Comparison of ENCODE assay signal across 9 cellular contexts in the genomic region with DNA sequence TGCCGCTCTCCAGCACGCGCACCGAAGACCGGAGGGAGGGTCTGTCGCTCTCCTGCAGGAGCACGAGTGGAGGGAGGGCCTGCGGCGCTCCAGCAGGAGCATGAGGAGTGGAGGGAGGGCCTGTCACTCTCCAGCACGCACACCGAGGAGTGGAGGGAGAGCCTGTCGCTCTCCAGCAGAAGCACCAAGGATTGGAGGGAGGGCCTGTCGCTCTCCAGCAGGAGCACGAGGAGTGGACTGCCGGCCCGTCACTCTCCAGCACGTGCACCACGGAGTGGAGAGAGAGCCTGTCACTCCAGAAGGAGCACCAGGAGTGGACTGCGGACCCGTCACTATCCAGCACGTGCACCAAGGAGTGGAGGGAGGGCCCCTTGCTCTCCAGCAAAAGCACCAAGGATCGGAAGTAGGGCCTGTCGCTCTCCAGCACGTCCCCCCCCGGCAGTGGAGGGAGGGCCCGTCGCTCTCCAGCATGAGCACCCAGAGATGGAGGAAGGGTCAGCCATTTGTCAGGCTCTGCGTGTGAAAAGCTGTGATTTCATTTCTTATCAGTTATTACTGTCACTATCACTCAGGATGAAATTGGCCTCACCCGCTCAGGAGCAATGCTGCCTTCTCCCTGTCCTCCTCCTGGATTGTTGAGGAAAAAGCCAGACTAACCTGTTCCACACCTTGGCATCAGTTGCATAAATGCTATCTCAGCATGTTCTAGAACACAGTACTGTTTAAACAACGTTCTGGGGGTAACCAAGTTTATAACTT. TPM values are rescaled to one million over a fixed set of nuclear protein-coding genes. Genes with fewer than 3 reads are reported as not detected.
A peak's percentile ranks its signal among the peaks of the same experiment; 100 is the strongest.
DNase-seq lines count a peak whose midpoint lies in the region; ATAC-seq and TF ChIP-seq lines count a peak whose summit lies in the region.
"Had no signal": no experiment of that assay in that cellular context is flagged by ENCODE, and none has a peak within 500 bp of the region (broad histone marks: within the 10 kb centered on the region; RNA-seq: fewer than 3 reads in every experiment).

No MANE protein-coding gene starts in this region.

- peaks cover 0 to 8% (median 4%) of the 10 kb centered on the region in 4 donors for H3K4me1 ChIP-seq in transverse colon

- TF ChIP-seq EP300 in transverse colon (IDR thresholded peaks at IDR 0.05; ENCODE audit: low read depth): no peak

- H3K4me3 ChIP-seq in astrocyte of the spinal cord (ENCODE audit: low read depth, low read length): no peak overlapping the region
- H3K4me3 ChIP-seq in transverse colon: no peak overlapping the region

- H3K27ac ChIP-seq in transverse colon: no peak overlapping the region

- H3K4me1 Mint-ChIP-seq in activated naive CD4-positive, alpha-beta T cell treated with anti-CD3 and anti-CD28 coated beads, Interleukin-2, amount 10 ng/mL, durations not matched to agents 7 days and 5 days: no peaks in the 10 kb centered on the region
- H3K4me1 Mint-ChIP-seq in endothelial cell (ENCODE audit: unreplicated experiment): peaks cover 4% of the 10 kb centered on the region

- 55 to 79% methylated on average over 2 to 30 of the region's 30 CpGs for WGBS in transverse colon (ENCODE audit: low coverage in 1 of 2), 2 donors

- DNase-seq in activated naive CD4-positive, alpha-beta T cell treated with anti-CD3 and anti-CD28 coated beads, Interleukin-2, amount 50 U/mL, for 72 hours (ENCODE audit: low spot score in 2 of 2): no peak
- no peak for DNase-seq in activated naive CD4-positive, alpha-beta T cell treated with anti-CD3 and anti-CD28 coated beads, Interleukin-2, amount 10 ng/mL, durations not matched to agents 7 days and 5 days
- peak; percentile 51 for DNase-seq in astrocyte of the spinal cord (ENCODE audit: low read depth, low spot score)
- peak; percentile 81 for DNase-seq in islet precursor cell
- peak; percentile 55 for DNase-seq in transverse colon
- no peak for DNase-seq in endothelial cell (ENCODE audit: low spot score)
- no peak for DNase-seq in DMS79 treated with DMSO at 0.1 percent for 48 hours (lab: John Stamatoyannopoulos, UW)
- no peak for DNase-seq in activated effector memory CD4-positive, alpha-beta T cell treated with Interleukin-2 at 50 U/mL for 16 hours
- DNase-seq: ACHN had no signal

- no peaks in the 10 kb centered on the region for H3K27me3 Mint-ChIP-seq in activated naive CD4-positive, alpha-beta T cell treated with anti-CD3 and anti-CD28 coated beads, Interleukin-2, amount 10 ng/mL, durations not matched to agents 7 days and 5 days
- peaks cover 11% of the 10 kb centered on the region for H3K27me3 Mint-ChIP-seq in endothelial cell (ENCODE audit: unreplicated experiment)

- CTCF ChIA-PET in activated naive CD4-positive, alpha-beta T cell treated with anti-CD3 and anti-CD28 coated beads, Interleukin-2, amount 10 ng/mL, durations not matched to agents 7 days and 5 days (lab: Charles Lee): no interaction called here

- no peaks in the 10 kb centered on the region for H3K36me3 Mint-ChIP-seq in activated naive CD4-positive, alpha-beta T cell treated with anti-CD3 and anti-CD28 coated beads, Interleukin-2, amount 50 U/mL, for 72 hours
- H3K36me3 Mint-ChIP-seq in activated naive CD4-positive, alpha-beta T cell treated with anti-CD3 and anti-CD28 coated beads, Interleukin-2, amount 10 ng/mL, durations not matched to agents 7 days and 5 days: peaks cover 12% of the 10 kb centered on the region
- H3K36me3 Mint-ChIP-seq in endothelial cell (ENCODE audit: low read depth, unreplicated experiment): peaks cover 24% of the 10 kb centered on the region

- no peak overlapping the region for H3K4me3 Mint-ChIP-seq in activated naive CD4-positive, alpha-beta T cell treated with anti-CD3 and anti-CD28 coated beads, Interleukin-2, amount 10 ng/mL, durations not matched to agents 7 days and 5 days
- no peak overlapping the region for H3K4me3 Mint-ChIP-seq in endothelial cell (ENCODE audit: unreplicated experiment)

- TF ChIP-seq POLR2A in transverse colon (IDR thresholded peaks at IDR 0.05): no peak

- in situ Hi-C loops in astrocyte of the spinal cord (cut with HindIII; ENCODE audit: low sequenced_read_pairs) (no loop called here), transverse colon (cut with MboI; ENCODE audit: low pct_ligation_motif_present in 1 of 4, low pct_unique_long_range_greater_than_20kb in 1 of 4, low sequenced_read_pairs in 3 of 4) (no loop called here)

- H3K9me3 Mint-ChIP-seq in activated naive CD4-positive, alpha-beta T cell treated with anti-CD3 and anti-CD28 coated beads, Interleukin-2, amount 50 U/mL, for 72 hours: no peaks in the 10 kb centered on the region
- no peaks in the 10 kb centered on the region for H3K9me3 Mint-ChIP-seq in activated naive CD4-positive, alpha-beta T cell treated with anti-CD3 and anti-CD28 coated beads, Interleukin-2, amount 10 ng/mL, durations not matched to agents 7 days and 5 days
- H3K9me3 Mint-ChIP-seq in endothelial cell (ENCODE audit: unreplicated experiment): no peaks in the 10 kb centered on the region

- peak; percentile 28 to 45 for ATAC-seq in activated naive CD4-positive, alpha-beta T cell treated with anti-CD3 and anti-CD28 coated beads, Interleukin-2, amount 50 U/mL, for 72 hours

- no peaks in the 10 kb centered on the region for H3K9me3 ChIP-seq in transverse colon

- H3K27ac Mint-ChIP-seq in activated naive CD4-positive, alpha-beta T cell treated with anti-CD3 and anti-CD28 coated beads, Interleukin-2, amount 50 U/mL, for 72 hours: no peak overlapping the region
- no peak overlapping the region for H3K27ac Mint-ChIP-seq in activated naive CD4-positive, alpha-beta T cell treated with anti-CD3 and anti-CD28 coated beads, Interleukin-2, amount 10 ng/mL, durations not matched to agents 7 days and 5 days
- H3K27ac Mint-ChIP-seq in endothelial cell (ENCODE audit: unreplicated experiment): no peak overlapping the region

- intact Hi-C loops in transverse colon (cut with DNase I; ENCODE audit: low total_unique reads): no loop called here

- TF ChIP-seq CTCF in astrocyte of the spinal cord (IDR thresholded peaks at IDR 0.05; ENCODE audit: low read depth, low read length) (no peak), transverse colon (IDR thresholded peaks at IDR 0.05) (no peak), endothelial cell (IDR thresholded peaks at IDR 0.05; ENCODE audit: unreplicated experiment) (no peak)

- no peaks in the 10 kb centered on the region for H3K27me3 ChIP-seq in transverse colon

- H3K36me3 ChIP-seq in transverse colon: peaks cover 0 to 4% (median 0%) of the 10 kb centered on the region in 4 donors

RNA-seq across cellular contexts. Expression of a gene that starts 35.9 kb away (rescaled TPM):
- 10 to 100 TPM; 29.3 to 39.3 TPM for total RNA-seq in activated naive CD4-positive, alpha-beta T cell treated with anti-CD3 and anti-CD28 coated beads, Interleukin-2, amount 50 U/mL, for 72 hours
- total RNA-seq in transverse colon: 100 to 1,000 TPM in 1 of 4 donors, 10 to 100 TPM in 3; 44.1 to 110 (median 78.1) TPM
- total RNA-seq in endothelial cell (ENCODE audit: unreplicated experiment): 21.6 TPM

Comparison
In these comparisons a context has a peak if more than half of its experiments do, and no peak if none do; other contexts are left out.
1. DNase-seq: peak in astrocyte of the spinal cord (single experiment), islet precursor cell (single experiment) and transverse colon (single experiment); none in activated naive CD4-positive, alpha-beta T cell treated with anti-CD3 and anti-CD28 coated beads, Interleukin-2, amount 50 U/mL, for 72 hours (0 of 2), activated naive CD4-positive, alpha-beta T cell treated with anti-CD3 and anti-CD28 coated beads, Interleukin-2, amount 10 ng/mL, durations not matched to agents 7 days and 5 days (single experiment), endothelial cell (single experiment), DMS79 treated with DMSO at 0.1 percent for 48 hours (single experiment) and activated effector memory CD4-positive, alpha-beta T cell treated with Interleukin-2 at 50 U/mL for 16 hours (single experiment).